ENCODE assay signal across 22 cellular contexts in genomic region chr21:14987370-14988170, GRCh38.
"Had no signal": no experiment of that assay in that cellular context is flagged by ENCODE, and none has a peak within 500 bp of the region (broad histone marks: within the 10 kb centered on the region; RNA-seq: fewer than 3 reads in every experiment).

No MANE protein-coding gene starts in this region.

- H3K9me3 ChIP-seq: ovary, tibial artery had no signal

- FAIRE-seq: frontal cortex, kidney, TTC549, urothelium cell line had no signal

- DNase-seq: activated B cell treated with CpG ODN at 0.5 μM for 24 hours; activated CD4-positive, alpha-beta T cell treated with anti-CD3 and anti-CD28 coated beads, Interleukin-2, amount 10 ng/mL, durations not matched to agents 24 days and 14 days; activated CD8-positive, alpha-beta memory T cell treated with anti-CD3 and anti-CD28 coated beads, Interleukin-2, amount 50 U/mL, for 48 hours; activated gamma-delta T cell treated with Interleukin-2 at 50 U/mL for 16 hours; activated naive CD8-positive, alpha-beta T cell treated with anti-CD3 and anti-CD28 coated beads for 36 hours; activated T-cell treated with anti-CD3 and anti-CD28 coated beads, Interleukin-2, amount 50 U/mL, for 72 hours; brain microvascular endothelial cell; cortex of kidney; effector CD8-positive, alpha-beta T cell; heart right ventricle; kidney; ovary; retina; stimulated activated CD4-positive, alpha-beta T cell treated with anti-CD3 and anti-CD28 coated beads, Interleukin-15, amount 100 ng/mL, for 24 hours; stimulated activated CD4-positive, alpha-beta T cell treated with anti-CD3 and anti-CD28 coated beads, Interleukin-4, amount 100 ng/mL, for 1 hour; stimulated activated naive B cell treated with anti-CD40 and anti-IgM and Interleukin-4, amounts not matched to agents 10 μg/mL and 1 μg/mL and 100 μg/mL, for 72 hours; T-helper 17 cell; tibial artery had no signal

- H3K4me3 ChIP-seq: heart right ventricle, ovary, tibial artery had no signal

- H3K36me3 ChIP-seq: ovary had no signal

- H3K27ac Mint-ChIP-seq: activated B cell treated with CpG ODN at 0.5 μM for 24 hours; activated CD4-positive, alpha-beta T cell treated with anti-CD3 and anti-CD28 coated beads, Interleukin-2, amount 10 ng/mL, durations not matched to agents 24 days and 14 days; activated naive CD8-positive, alpha-beta T cell treated with anti-CD3 and anti-CD28 coated beads for 36 hours; activated T-cell treated with anti-CD3 and anti-CD28 coated beads, Interleukin-2, amount 50 U/mL, for 72 hours; stimulated activated naive B cell treated with anti-CD40 and anti-IgM and Interleukin-4, amounts not matched to agents 10 μg/mL and 1 μg/mL and 100 μg/mL, for 72 hours; T-helper 17 cell had no signal

- H3K27me3 Mint-ChIP-seq: activated B cell treated with CpG ODN at 0.5 μM for 24 hours; activated CD4-positive, alpha-beta T cell treated with anti-CD3 and anti-CD28 coated beads, Interleukin-2, amount 10 ng/mL, durations not matched to agents 24 days and 14 days; activated naive CD8-positive, alpha-beta T cell treated with anti-CD3 and anti-CD28 coated beads for 36 hours; central memory CD8-positive, alpha-beta T cell; stimulated activated naive B cell treated with anti-CD40 and anti-IgM and Interleukin-4, amounts not matched to agents 10 μg/mL and 1 μg/mL and 100 μg/mL, for 72 hours; T-helper 17 cell had no signal

- H3K4me3 Mint-ChIP-seq: activated B cell treated with CpG ODN at 0.5 μM for 24 hours; activated CD4-positive, alpha-beta T cell treated with anti-CD3 and anti-CD28 coated beads, Interleukin-2, amount 10 ng/mL, durations not matched to agents 24 days and 14 days; activated naive CD8-positive, alpha-beta T cell treated with anti-CD3 and anti-CD28 coated beads for 36 hours; activated T-cell treated with anti-CD3 and anti-CD28 coated beads, Interleukin-2, amount 50 U/mL, for 72 hours; central memory CD8-positive, alpha-beta T cell; stimulated activated naive B cell treated with anti-CD40 and anti-IgM and Interleukin-4, amounts not matched to agents 10 μg/mL and 1 μg/mL and 100 μg/mL, for 72 hours; T-helper 17 cell had no signal

- H3K9me3 Mint-ChIP-seq: activated B cell treated with CpG ODN at 0.5 μM for 24 hours; activated CD4-positive, alpha-beta T cell treated with anti-CD3 and anti-CD28 coated beads, Interleukin-2, amount 10 ng/mL, durations not matched to agents 24 days and 14 days; activated naive CD8-positive, alpha-beta T cell treated with anti-CD3 and anti-CD28 coated beads for 36 hours; activated T-cell treated with anti-CD3 and anti-CD28 coated beads, Interleukin-2, amount 50 U/mL, for 72 hours; central memory CD8-positive, alpha-beta T cell; stimulated activated naive B cell treated with anti-CD40 and anti-IgM and Interleukin-4, amounts not matched to agents 10 μg/mL and 1 μg/mL and 100 μg/mL, for 72 hours had no signal

- H3K27me3 ChIP-seq: brain microvascular endothelial cell, heart right ventricle, ovary, tibial artery had no signal

- H3K27ac ChIP-seq: brain microvascular endothelial cell, heart right ventricle, ovary, tibial artery had no signal

- ATAC-seq: activated T-cell treated with anti-CD3 and anti-CD28 coated beads, Interleukin-2, amount 50 U/mL, for 72 hours; heart right ventricle; stimulated activated naive B cell treated with anti-CD40 and anti-IgM and Interleukin-4, amounts not matched to agents 10 μg/mL and 1 μg/mL and 100 μg/mL, for 72 hours; T-helper 17 cell had no signal
